8 cellular contexts compared by ENCODE assay signal in genomic region chr20:289693-290080, GRCh38. TPM values are rescaled to one million over a fixed set of nuclear protein-coding genes. Genes with fewer than 3 reads are reported as not detected.
DNase-seq lines count a peak whose midpoint lies in the region; ATAC-seq and TF ChIP-seq lines count a peak whose summit lies in the region.

No MANE protein-coding gene starts in this region.

- H3K4me2 ChIP-seq in OCI-LY7 (ENCODE audit: low read length): peak overlapping the region; percentile 74

- H3K27ac ChIP-seq in OCI-LY7 (ENCODE audit: low read depth, low read length, poor library complexity, severe bottlenecking) (no peak overlapping the region), esophagus muscularis mucosa (replicated peaks in 1 of 4) (peak overlapping the region; percentile 74 to 84 (median 79)), rectal smooth muscle tissue (ENCODE audit: low read depth, low read length) (no peak overlapping the region)

- peaks cover 22% of the 10 kb centered on the region for H3K4me1 ChIP-seq in OCI-LY7 (ENCODE audit: insufficient read depth, low read length, poor library complexity, severe bottlenecking)
- peaks cover 9 to 23% (median 19%) of the 10 kb centered on the region in 4 donors for H3K4me1 ChIP-seq in esophagus muscularis mucosa
- peaks cover 5% of the 10 kb centered on the region for H3K4me1 ChIP-seq in rectal smooth muscle tissue (ENCODE audit: control insufficient read depth, insufficient read depth, low read length)

- H3K27me3 ChIP-seq in esophagus muscularis mucosa: no peaks in the 10 kb centered on the region
- no peaks in the 10 kb centered on the region for H3K27me3 ChIP-seq in rectal smooth muscle tissue (ENCODE audit: control insufficient read depth, insufficient read depth, low read length)

- POLR2A ChIA-PET in OCI-LY7 (lab: Charles Lee): interaction anchor here (0.6 kb wide), 1 partner anchor 91 kb away, joined by 4 read pairs; the partner anchor contains the start of gene TRIB3

- TF ChIP-seq POLR2A in esophagus muscularis mucosa (IDR thresholded peaks at IDR 0.05; ENCODE audit: low read depth): no peak

- H3K4me3 ChIP-seq in OCI-LY7 (ENCODE audit: low read depth, low read length, poor library complexity, severe bottlenecking) (peak overlapping the region; percentile 71), esophagus muscularis mucosa (peak overlapping the region; percentile 63 to 67 (median 65)), rectal smooth muscle tissue (ENCODE audit: low read length) (peak overlapping the region; percentile 91)

- H3K9me2 ChIP-seq in OCI-LY7 (ENCODE audit: insufficient read depth, low read length): no peaks in the 10 kb centered on the region

- TF ChIP-seq CTCF in OCI-LY7 (conservative IDR thresholded peaks at IDR 0.05; ENCODE audit: low read length) (no peak), esophagus muscularis mucosa (IDR thresholded peaks at IDR 0.05) (no peak)

- H3K36me3 ChIP-seq in OCI-LY7 (ENCODE audit: insufficient read depth, low read length) (no peaks in the 10 kb centered on the region), esophagus muscularis mucosa (no peaks in the 10 kb centered on the region), rectal smooth muscle tissue (ENCODE audit: control insufficient read depth, insufficient read depth, low read length) (no peaks in the 10 kb centered on the region)

- BruUV-seq in OCI-LY7 (replicated peaks; lab: Mats Ljungman, UMichigan): no TSS peak

- H3K79me2 ChIP-seq in OCI-LY7 (ENCODE audit: insufficient read depth, low read depth, low read length): no peaks in the 10 kb centered on the region

- H4K20me1 ChIP-seq in OCI-LY7 (ENCODE audit: insufficient read depth, low read length): no peaks in the 10 kb centered on the region

- TF ChIP-seq EP300 in esophagus muscularis mucosa (IDR thresholded peaks at IDR 0.05): no peak

- WGBS in esophagus muscularis mucosa: 57% methylated on average over 2 of the region's 2 CpGs

- DNase-seq in OCI-LY7 (ENCODE audit: low spot score) (no peak), esophagus muscularis mucosa (ENCODE audit: extremely low spot score) (no peak), NOMO-1 treated with DMSO at 0.1 percent for 48 hours (lab: John Stamatoyannopoulos, UW; ENCODE audit: unreplicated experiment) (no peak), T-helper 9 cell (no peak)

- H3K9me3 ChIP-seq in OCI-LY7 (ENCODE audit: low read length): no peaks in the 10 kb centered on the region
- no peaks in the 10 kb centered on the region for H3K9me3 ChIP-seq in esophagus muscularis mucosa

- intact Hi-C loops in OCI-LY7 (cut with micrococcal nuclease; ENCODE audit: unreplicated experiment): no loop called here
- intact Hi-C loops in esophagus muscularis mucosa (cut with DNase I): no loop called here

- H3K9ac ChIP-seq in rectal smooth muscle tissue (ENCODE audit: low read length): peak overlapping the region; percentile 60

- CTCF ChIA-PET in OCI-LY7 (lab: Charles Lee; ENCODE audit: unreplicated experiment): no interaction called here

- peak overlapping the region; percentile 95 for H2AFZ ChIP-seq in OCI-LY7 (ENCODE audit: low read length)

- ATAC-seq in GM18907 (IDR thresholded peaks at IDR 0.05; ENCODE audit: unreplicated experiment) (peak; percentile 2), GM18870 (IDR thresholded peaks at IDR 0.05; ENCODE audit: unreplicated experiment) (no peak), HG03469 (IDR thresholded peaks at IDR 0.05; ENCODE audit: unreplicated experiment) (no peak)

RNA-seq across cellular contexts. Expression of gene C20orf96, which starts 0.9 kb away (rescaled TPM):
- 2.6 and 6.3 TPM in 2 replicates for total RNA-seq in OCI-LY7 (2014; rRNA removed; shearing (Covaris generic))
- total RNA-seq in OCI-LY7 (2022) (12.6 and 13.1 TPM in 2 replicates), esophagus muscularis mucosa (1 to 10 TPM; 1.7 to 2.6 (median 2.3) TPM)

RNA-seq across cellular contexts. Expression of gene ZCCHC3, which starts 7.7 kb away (rescaled TPM):
- 39.8 and 45.3 TPM in 2 replicates for total RNA-seq in OCI-LY7 (2014; rRNA removed; shearing (Covaris generic))
- total RNA-seq in OCI-LY7 (2022): 34.8 and 35.6 TPM in 2 replicates
- 10 to 100 TPM; 13.3 to 29.9 (median 19.7) TPM for total RNA-seq in esophagus muscularis mucosa

RNA-seq across cellular contexts. Expression of gene DEFB132, which starts 32.2 kb away (rescaled TPM):
- total RNA-seq in OCI-LY7 (2014; rRNA removed; shearing (Covaris generic)): not detected in 2 replicates
- total RNA-seq in OCI-LY7 (2022): not detected in 2 replicates
- total RNA-seq in esophagus muscularis mucosa: not detected

RNA-seq across cellular contexts. Expression of gene SOX12, which starts 35.7 kb away (rescaled TPM):
- total RNA-seq in OCI-LY7 (2014; rRNA removed; shearing (Covaris generic)): 12.9 and 16.4 TPM in 2 replicates
- total RNA-seq in OCI-LY7 (2022) (43.8 and 46.6 TPM in 2 replicates), esophagus muscularis mucosa (10 to 100 TPM in 1 of 4 donors, 1 to 10 TPM in 3; 3.5 to 14.4 (median 7.2) TPM)

RNA-seq across cellular contexts. Expression of gene NRSN2, which starts 57.2 kb away (rescaled TPM):
- 0.32 and 0.49 TPM in 2 replicates for total RNA-seq in OCI-LY7 (2014; rRNA removed; shearing (Covaris generic))
- total RNA-seq in OCI-LY7 (2022) (0.66 and 0.86 TPM in 2 replicates), esophagus muscularis mucosa (10 to 100 TPM; 20.8 to 72.8 (median 48.9) TPM)

Comparison
In these comparisons a context has a peak if more than half of its experiments do, and no peak if none do; other contexts are left out.
1. H3K27ac ChIP-seq: peak in esophagus muscularis mucosa (4 of 4); none in OCI-LY7 (single experiment) and rectal smooth muscle tissue (single experiment).
2. Peak in every context shown above with its lines, with median percentiles within 50 percentile points of each other: H3K4me3 ChIP-seq.